In the genomic region with DNA sequence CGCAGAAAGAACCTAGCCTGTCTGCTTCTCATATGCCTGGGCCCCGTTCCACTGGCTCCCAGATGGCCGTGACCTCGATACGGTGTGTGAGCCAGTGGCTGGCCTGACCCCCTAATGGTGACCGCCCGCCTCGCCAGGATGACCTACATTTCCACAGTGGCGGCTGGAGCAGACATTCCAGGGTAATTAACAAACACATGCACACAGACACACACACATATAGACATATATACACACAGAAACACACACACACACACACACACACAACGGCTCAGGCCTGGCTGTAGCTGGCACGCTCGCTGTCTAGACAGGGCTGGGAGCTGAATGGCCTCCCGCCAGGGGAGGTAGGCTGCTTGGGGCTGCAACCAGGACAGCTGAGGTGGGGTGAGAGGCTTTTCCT, we compare ENCODE assay signal across 22 cellular contexts.
DNase-seq lines count a peak whose midpoint lies in the region; ATAC-seq and TF ChIP-seq lines count a peak whose summit lies in the region.
"Had no signal": no experiment of that assay in that cellular context is flagged by ENCODE, and none has a peak within 500 bp of the region (broad histone marks: within the 10 kb centered on the region; RNA-seq: fewer than 3 reads in every experiment).

No MANE protein-coding gene starts in this region.

- no peak overlapping the region for H3K4me3 Mint-ChIP-seq in nephron
- H3K4me3 Mint-ChIP-seq: stimulated activated memory B cell treated with anti-CD40 and anti-IgM and Interleukin-4, amounts not matched to agents 10 μg/mL and 1 μg/mL and 100 μg/mL, for 72 hours had no signal

- ATAC-seq in Right ventricle myocardium inferior (peak; percentile 68), HG03378 (IDR thresholded peaks at IDR 0.05; ENCODE audit: unreplicated experiment) (no peak)
- ATAC-seq: stimulated activated memory B cell treated with anti-CD40 and anti-IgM and Interleukin-4, amounts not matched to agents 10 μg/mL and 1 μg/mL and 100 μg/mL, for 72 hours had no signal

- no peaks in the 10 kb centered on the region for H3K36me3 Mint-ChIP-seq in nephron (ENCODE audit: low read depth)
- H3K36me3 Mint-ChIP-seq: stimulated activated memory B cell treated with anti-CD40 and anti-IgM and Interleukin-4, amounts not matched to agents 10 μg/mL and 1 μg/mL and 100 μg/mL, for 72 hours had no signal

- H3K4me3 ChIP-seq in osteoblast (ENCODE audit: insufficient read depth, low read length), result no peak overlapping the region
- H3K4me3 ChIP-seq: hepatocyte, Peyer's patch, tibial nerve had no signal

- intact Hi-C loops in Right ventricle myocardium inferior (cut with DNase I) (no loop called here), cardiac septum (cut with DNase I) (no loop called here)

- no peaks in the 10 kb centered on the region for H3K27me3 ChIP-seq in osteoblast (ENCODE audit: insufficient read depth, low read length)
- H3K27me3 ChIP-seq: hepatocyte, Peyer's patch, tibial nerve had no signal

- H3K4me1 ChIP-seq in osteoblast (ENCODE audit: insufficient read depth, low read length), result peaks cover 7% of the 10 kb centered on the region
- H3K4me1 ChIP-seq: parathyroid adenoma had no signal

- H3K27me3 Mint-ChIP-seq in nephron (ENCODE audit: low read depth), result peaks cover 8% of the 10 kb centered on the region

- no peaks in the 10 kb centered on the region for H3K36me3 ChIP-seq in osteoblast (ENCODE audit: insufficient read depth, low read length)
- H3K36me3 ChIP-seq: Peyer's patch, tibial nerve had no signal

- H3K4me2 ChIP-seq in osteoblast (ENCODE audit: insufficient read depth, low read length), result no peak overlapping the region
- H3K4me2 ChIP-seq: hepatocyte had no signal

- no peak overlapping the region for H2AFZ ChIP-seq in osteoblast (ENCODE audit: low read length)
- H2AFZ ChIP-seq: hepatocyte, parathyroid adenoma had no signal

- no peak overlapping the region for H3K27ac ChIP-seq in osteoblast (ENCODE audit: low read depth, low read length)
- H3K27ac ChIP-seq: C4-2B, hepatocyte, HL-60, parathyroid adenoma, Peyer's patch, tibial nerve had no signal

- no peaks in the 10 kb centered on the region for H3K9me3 ChIP-seq in osteoblast (ENCODE audit: low read depth, low read length)
- H3K9me3 ChIP-seq: Peyer's patch, tibial nerve had no signal

- H3K9me3 Mint-ChIP-seq in nephron, result no peaks in the 10 kb centered on the region

- TF ChIP-seq CTCF in nephron (IDR thresholded peaks at IDR 0.05; ENCODE audit: unreplicated experiment in 3 of 3), result no peak
- no peak for TF ChIP-seq CTCF in osteoblast (IDR thresholded peaks at IDR 0.05; ENCODE audit: extremely low read depth, low read depth, low read length)

- H4K20me1 ChIP-seq in osteoblast (ENCODE audit: insufficient read depth, low read length), result no peaks in the 10 kb centered on the region

- peaks cover 43% of the 10 kb centered on the region for H3K4me1 Mint-ChIP-seq in nephron

- H3K27ac Mint-ChIP-seq in nephron, result peak overlapping the region; percentile 65 to 99 (median 98)
- H3K27ac Mint-ChIP-seq: stimulated activated memory B cell treated with anti-CD40 and anti-IgM and Interleukin-4, amounts not matched to agents 10 μg/mL and 1 μg/mL and 100 μg/mL, for 72 hours had no signal

- DNase-seq in Right ventricle myocardium inferior (ENCODE audit: missing footprints) (no peak), cardiac septum (ENCODE audit: low spot score) (no peak), glomerular visceral epithelial cell (ENCODE audit: extremely low spot score) (peak; percentile 10), osteoblast (ENCODE audit: insufficient read length, low spot score, missing footprints) (no peak), NCI-H2107 treated with DMSO at 0.1 percent for 48 hours (lab: John Stamatoyannopoulos, UW; ENCODE audit: unreplicated experiment) (no peak), HT-29 (ENCODE audit: low spot score) (no peak)
- DNase-seq: activated CD4-positive, alpha-beta T cell treated with anti-CD3 and anti-CD28 coated beads for 48 hours; activated CD8-positive, alpha-beta memory T cell treated with anti-CD3 and anti-CD28 coated beads, Interleukin-2, amount 50 U/mL, for 4 hours; activated naive CD4-positive, alpha-beta T cell treated with Interleukin-2 at 50 U/mL for 16 hours; DMS153; islet precursor cell; KBM-7; stimulated activated CD4-positive, alpha-beta T cell treated with anti-CD3 and anti-CD28 coated beads, Interleukin-12 subunit alpha, Interleukin-12 subunit beta, amount 100 ng/mL, for 4 hours had no signal

- no peaks in the 10 kb centered on the region for H3K79me2 ChIP-seq in osteoblast (ENCODE audit: insufficient read depth, low read length)
- H3K79me2 ChIP-seq: hepatocyte, parathyroid adenoma had no signal
